13 cellular contexts compared by ENCODE assay signal in genomic region chr17:27552467-27552779, GRCh38.
DNase-seq lines count a peak whose midpoint lies in the region; ATAC-seq and TF ChIP-seq lines count a peak whose summit lies in the region.
"Had no signal": no experiment of that assay in that cellular context is flagged by ENCODE, and none has a peak within 500 bp of the region (broad histone marks: within the 10 kb centered on the region; RNA-seq: fewer than 3 reads in every experiment).

No MANE protein-coding gene starts in this region.

- no peaks in the 10 kb centered on the region for H3K27me3 Mint-ChIP-seq in activated T-cell treated with anti-CD3 and anti-CD28 coated beads, Interleukin-2, amount 50 U/mL, for 72 hours (ENCODE audit: low read depth)
- no peaks in the 10 kb centered on the region for H3K27me3 Mint-ChIP-seq in stimulated activated naive CD8-positive, alpha-beta T cell treated with anti-CD3 and anti-CD28 coated beads, Interleukin-15, amount 100 ng/mL, for 72 hours
- H3K27me3 Mint-ChIP-seq: activated CD4-positive, alpha-beta T cell treated with anti-CD3 and anti-CD28 coated beads, Interleukin-2, amount 10 ng/mL, durations not matched to agents 7 days and 5 days; B cell had no signal

- H3K4me3 ChIP-seq in SJSA1 (no peak overlapping the region), fibroblast of the aortic adventitia (ENCODE audit: low read depth, low read length) (no peak overlapping the region), Karpas-422 (ENCODE audit: low read length) (no peak overlapping the region), colonic mucosa (no peak overlapping the region)

- H4K20me1 ChIP-seq in Karpas-422 (ENCODE audit: insufficient read depth, low read depth, low read length), result no peaks in the 10 kb centered on the region

- H3K4me1 Mint-ChIP-seq in activated T-cell treated with anti-CD3 and anti-CD28 coated beads, Interleukin-2, amount 50 U/mL, for 72 hours (ENCODE audit: low read depth), result peaks cover 44% of the 10 kb centered on the region
- peaks cover 59% of the 10 kb centered on the region for H3K4me1 Mint-ChIP-seq in stimulated activated naive CD8-positive, alpha-beta T cell treated with anti-CD3 and anti-CD28 coated beads, Interleukin-15, amount 100 ng/mL, for 72 hours

- H3K4me2 ChIP-seq in Karpas-422 (ENCODE audit: low read depth, low read length, poor library complexity, severe bottlenecking), result no peak overlapping the region

- no peaks in the 10 kb centered on the region for H3K79me2 ChIP-seq in Karpas-422 (ENCODE audit: low read length)

- H3K27ac ChIP-seq in SJSA1 (peak overlapping the region; percentile 18; the same call in 1 of the 2 replicates), Karpas-422 (ENCODE audit: low read length) (no peak overlapping the region), colonic mucosa (no peak overlapping the region)

- H3K4me1 ChIP-seq in SJSA1 (replicated peaks), result peaks cover 38% of the 10 kb centered on the region
- H3K4me1 ChIP-seq in Karpas-422 (ENCODE audit: low read length), result no peaks in the 10 kb centered on the region
- peaks cover 5% of the 10 kb centered on the region for H3K4me1 ChIP-seq in colonic mucosa

- peak; percentile 67 to 82 for ATAC-seq in activated T-cell treated with anti-CD3 and anti-CD28 coated beads, Interleukin-2, amount 50 U/mL, for 72 hours (replicated peaks in 1 of 2)
- peak; percentile 65 for ATAC-seq in stimulated activated naive CD8-positive, alpha-beta T cell treated with anti-CD3 and anti-CD28 coated beads, Interleukin-15, amount 100 ng/mL, for 72 hours
- no peak for ATAC-seq in GM19467 (IDR thresholded peaks at IDR 0.05; ENCODE audit: unreplicated experiment)

- H3K9me3 Mint-ChIP-seq in activated T-cell treated with anti-CD3 and anti-CD28 coated beads, Interleukin-2, amount 50 U/mL, for 72 hours, result no peaks in the 10 kb centered on the region
- no peaks in the 10 kb centered on the region for H3K9me3 Mint-ChIP-seq in stimulated activated naive CD8-positive, alpha-beta T cell treated with anti-CD3 and anti-CD28 coated beads, Interleukin-15, amount 100 ng/mL, for 72 hours
- H3K9me3 Mint-ChIP-seq: activated CD4-positive, alpha-beta T cell treated with anti-CD3 and anti-CD28 coated beads, Interleukin-2, amount 10 ng/mL, durations not matched to agents 7 days and 5 days had no signal

- no peak overlapping the region for H3K9ac ChIP-seq in Karpas-422 (ENCODE audit: low read length)
- no peak overlapping the region for H3K9ac ChIP-seq in colonic mucosa (ENCODE audit: low read depth in 2 of 2, low read length in 2 of 2)

- H3K36me3 ChIP-seq in SJSA1, result no peaks in the 10 kb centered on the region
- no peaks in the 10 kb centered on the region for H3K36me3 ChIP-seq in Karpas-422 (ENCODE audit: insufficient read depth, low read length)
- H3K36me3 ChIP-seq in colonic mucosa, result no peaks in the 10 kb centered on the region

- H3K9me2 ChIP-seq in Karpas-422 (replicated peaks; ENCODE audit: insufficient read depth, low read length), result no peaks in the 10 kb centered on the region

- no peak overlapping the region for H2AFZ ChIP-seq in Karpas-422 (ENCODE audit: low read length)

- H3K36me3 Mint-ChIP-seq in activated T-cell treated with anti-CD3 and anti-CD28 coated beads, Interleukin-2, amount 50 U/mL, for 72 hours (ENCODE audit: insufficient read depth in 2 of 2), result peaks cover 4 to 30% of the 10 kb centered on the region in 2 donors

- no peak for TF ChIP-seq CTCF in fibroblast of the aortic adventitia (IDR thresholded peaks at IDR 0.05; ENCODE audit: insufficient read depth, low read length)
- TF ChIP-seq CTCF in colonic mucosa (IDR thresholded peaks at IDR 0.05), result no peak

- H3K27me3 ChIP-seq in SJSA1 (replicated peaks), result no peaks in the 10 kb centered on the region
- H3K27me3 ChIP-seq in Karpas-422 (ENCODE audit: low read length), result no peaks in the 10 kb centered on the region
- H3K27me3 ChIP-seq in colonic mucosa, result no peaks in the 10 kb centered on the region

- H3K4me3 Mint-ChIP-seq in activated T-cell treated with anti-CD3 and anti-CD28 coated beads, Interleukin-2, amount 50 U/mL, for 72 hours, result no peak overlapping the region
- H3K4me3 Mint-ChIP-seq in stimulated activated naive CD8-positive, alpha-beta T cell treated with anti-CD3 and anti-CD28 coated beads, Interleukin-15, amount 100 ng/mL, for 72 hours, result no peak overlapping the region
- H3K4me3 Mint-ChIP-seq: activated CD4-positive, alpha-beta T cell treated with anti-CD3 and anti-CD28 coated beads, Interleukin-2, amount 10 ng/mL, durations not matched to agents 7 days and 5 days; B cell had no signal

- DNase-seq in activated T-cell treated with anti-CD3 and anti-CD28 coated beads, Interleukin-2, amount 50 U/mL, for 72 hours, result no peak
- no peak for DNase-seq in activated T-cell treated with anti-CD3 and anti-CD28 coated beads, Interleukin-2, amount 50 U/mL, for 48 hours
- DNase-seq in SJSA1 (ENCODE audit: low read depth in 1 of 2, low spot score in 2 of 2) (peak; percentile 74 to 86), fibroblast of the aortic adventitia (ENCODE audit: low read depth) (peak; percentile 43), Karpas-422 (no peak), colonic mucosa (no peak)
- DNase-seq in stimulated activated naive CD8-positive, alpha-beta T cell treated with anti-CD3 and anti-CD28 coated beads, Interleukin-15, amount 100 ng/mL, for 72 hours, result no peak
- DNase-seq: activated CD4-positive, alpha-beta T cell treated with anti-CD3 and anti-CD28 coated beads, Interleukin-2, amount 10 ng/mL, durations not matched to agents 7 days and 5 days; anterior cingulate cortex; NCI-H1417; OCI-M1 had no signal

- intact Hi-C loops in colonic mucosa (cut with DNase I), result no loop called here

- no peaks in the 10 kb centered on the region for H3K9me3 ChIP-seq in SJSA1 (replicated peaks)
- no peaks in the 10 kb centered on the region for H3K9me3 ChIP-seq in Karpas-422 (ENCODE audit: low read length)
- no peaks in the 10 kb centered on the region for H3K9me3 ChIP-seq in colonic mucosa

- H3K27ac Mint-ChIP-seq in activated T-cell treated with anti-CD3 and anti-CD28 coated beads, Interleukin-2, amount 50 U/mL, for 72 hours, result no peak overlapping the region
- H3K27ac Mint-ChIP-seq in stimulated activated naive CD8-positive, alpha-beta T cell treated with anti-CD3 and anti-CD28 coated beads, Interleukin-15, amount 100 ng/mL, for 72 hours, result peak overlapping the region in 1 of 2 donors; percentile 75
- H3K27ac Mint-ChIP-seq: activated CD4-positive, alpha-beta T cell treated with anti-CD3 and anti-CD28 coated beads, Interleukin-2, amount 10 ng/mL, durations not matched to agents 7 days and 5 days; B cell had no signal

Comparison
In these comparisons a context has a peak if more than half of its experiments do, and no peak if none do; other contexts are left out.
1. DNase-seq: peak in SJSA1 (2 of 2) and fibroblast of the aortic adventitia (single experiment); none in activated T-cell treated with anti-CD3 and anti-CD28 coated beads, Interleukin-2, amount 50 U/mL, for 72 hours (0 of 2), activated T-cell treated with anti-CD3 and anti-CD28 coated beads, Interleukin-2, amount 50 U/mL, for 48 hours (0 of 2), stimulated activated naive CD8-positive, alpha-beta T cell treated with anti-CD3 and anti-CD28 coated beads, Interleukin-15, amount 100 ng/mL, for 72 hours (0 of 2), Karpas-422 (single experiment) and colonic mucosa (single experiment).